Comparison of ENCODE assay signal across 27 cellular contexts in the genomic region with DNA sequence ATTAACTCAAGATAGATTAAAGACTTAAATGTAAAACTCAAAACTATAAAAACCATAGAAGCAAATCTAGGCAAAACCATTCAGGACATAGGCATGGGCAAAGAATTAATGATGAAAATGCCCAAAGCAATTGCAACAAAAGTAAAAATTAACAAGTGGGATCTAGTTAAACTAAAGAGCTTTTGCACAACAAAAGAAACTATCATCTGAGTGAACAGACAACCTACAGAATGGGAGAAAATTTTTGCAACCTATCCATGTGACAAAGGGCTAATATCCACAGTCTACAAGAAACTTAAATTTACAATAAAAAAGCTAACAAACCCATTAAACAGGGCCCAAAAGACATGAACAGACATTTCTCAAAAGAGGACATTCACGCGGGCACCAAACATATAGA.
"Had no signal": no experiment of that assay in that cellular context is flagged by ENCODE, and none has a peak within 500 bp of the region (broad histone marks: within the 10 kb centered on the region; RNA-seq: fewer than 3 reads in every experiment).

No MANE protein-coding gene starts in this region.

- H3K4me3 Mint-ChIP-seq: stimulated activated effector memory CD8-positive, alpha-beta T cell treated with anti-CD3 and anti-CD28 coated beads, Interleukin-12 subunit alpha, Interleukin-12 subunit beta, amount 100 ng/mL, for 72 hours; stimulated activated memory B cell treated with anti-CD40 and anti-IgM and Interleukin-4, amounts not matched to agents 10 μg/mL and 1 μg/mL and 100 μg/mL, for 72 hours; stimulated activated naive B cell treated with anti-CD40 and anti-IgM and Interleukin-4, amounts not matched to agents 10 μg/mL and 1 μg/mL and 100 μg/mL, for 72 hours; stimulated activated naive CD8-positive, alpha-beta T cell treated with anti-CD3 and anti-CD28 coated beads, Interleukin-15, amount 100 ng/mL, for 72 hours; stimulated activated naive CD8-positive, alpha-beta T cell treated with anti-CD3 and anti-CD28 coated beads, Interleukin-15, Interleukin-2, amounts not matched to agents 100 ng/mL and 50 ng/mL, for 24 hours; type B pancreatic cell had no signal

- H3K4me3 ChIP-seq: stomach, suprapubic skin, testis, thoracic aorta, thyroid gland, tibial artery, tibial nerve, transverse colon, upper lobe of left lung, upper lobe of right lung, uterus, vagina had no signal

- H3K27ac ChIP-seq: stomach, suprapubic skin, thoracic aorta, thyroid gland, tibial artery, tibial nerve, transverse colon, upper lobe of left lung, upper lobe of right lung, uterus, vagina had no signal

- H3K36me3 ChIP-seq: stomach, suprapubic skin, thoracic aorta, thyroid gland, tibial artery, tibial nerve, transverse colon, upper lobe of left lung, upper lobe of right lung, uterus, vagina had no signal

- H3K36me3 Mint-ChIP-seq: stimulated activated effector memory CD8-positive, alpha-beta T cell treated with anti-CD3 and anti-CD28 coated beads, Interleukin-12 subunit alpha, Interleukin-12 subunit beta, amount 100 ng/mL, for 72 hours; stimulated activated memory B cell treated with anti-CD40 and anti-IgM and Interleukin-4, amounts not matched to agents 10 μg/mL and 1 μg/mL and 100 μg/mL, for 72 hours; stimulated activated naive B cell treated with anti-CD40 and anti-IgM and Interleukin-4, amounts not matched to agents 10 μg/mL and 1 μg/mL and 100 μg/mL, for 72 hours; type B pancreatic cell had no signal

- H3K27me3 Mint-ChIP-seq: stimulated activated memory B cell treated with anti-CD40 and anti-IgM and Interleukin-4, amounts not matched to agents 10 μg/mL and 1 μg/mL and 100 μg/mL, for 72 hours; stimulated activated naive CD8-positive, alpha-beta T cell treated with anti-CD3 and anti-CD28 coated beads, Interleukin-15, amount 100 ng/mL, for 72 hours; type B pancreatic cell had no signal

- H3K4me1 Mint-ChIP-seq: stimulated activated effector memory CD8-positive, alpha-beta T cell treated with anti-CD3 and anti-CD28 coated beads, Interleukin-12 subunit alpha, Interleukin-12 subunit beta, amount 100 ng/mL, for 72 hours; stimulated activated memory B cell treated with anti-CD40 and anti-IgM and Interleukin-4, amounts not matched to agents 10 μg/mL and 1 μg/mL and 100 μg/mL, for 72 hours; stimulated activated naive B cell treated with anti-CD40 and anti-IgM and Interleukin-4, amounts not matched to agents 10 μg/mL and 1 μg/mL and 100 μg/mL, for 72 hours; stimulated activated naive CD8-positive, alpha-beta T cell treated with anti-CD3 and anti-CD28 coated beads, Interleukin-15, amount 100 ng/mL, for 72 hours had no signal

- ATAC-seq: stimulated activated effector memory CD8-positive, alpha-beta T cell treated with anti-CD3 and anti-CD28 coated beads, Interleukin-12 subunit alpha, Interleukin-12 subunit beta, amount 100 ng/mL, for 72 hours; stimulated activated memory B cell treated with anti-CD40 and anti-IgM and Interleukin-4, amounts not matched to agents 10 μg/mL and 1 μg/mL and 100 μg/mL, for 72 hours; stimulated activated naive B cell treated with anti-CD40 and anti-IgM and Interleukin-4, amounts not matched to agents 10 μg/mL and 1 μg/mL and 100 μg/mL, for 72 hours; stimulated activated naive CD8-positive, alpha-beta T cell treated with anti-CD3 and anti-CD28 coated beads, Interleukin-15, amount 100 ng/mL, for 72 hours; stimulated activated naive CD8-positive, alpha-beta T cell treated with anti-CD3 and anti-CD28 coated beads, Interleukin-15, Interleukin-2, amounts not matched to agents 100 U/mL and 50 U/mL, for 24 hours; upper lobe of right lung had no signal

- DNase-seq: stimulated activated CD4-positive, alpha-beta T cell treated with anti-CD3 and anti-CD28 coated beads, Interleukin-2, amount 100 ng/mL, for 48 hours; stimulated activated CD4-positive, alpha-beta T cell treated with anti-CD3 and anti-CD28 coated beads, Interleukin-4, amount 100 ng/mL, for 1 hour; stimulated activated CD4-positive, alpha-beta T cell treated with anti-CD3 and anti-CD28 coated beads, Interleukin-4, amount 100 ng/mL, for 24 hours; stimulated activated CD4-positive, alpha-beta T cell treated with anti-CD3 and anti-CD28 coated beads, Interleukin-4, amount 100 ng/mL, for 4 hours; stimulated activated naive B cell treated with anti-CD40 and anti-IgM and Interleukin-4, amounts not matched to agents 10 μg/mL and 1 μg/mL and 100 μg/mL, for 72 hours; stimulated activated naive CD4-positive, alpha-beta T cell; stimulated activated naive CD4-positive, alpha-beta T cell treated with Interleukin-2 at 50 U/mL for 16 hours; stimulated activated naive CD8-positive, alpha-beta T cell treated with anti-CD3 and anti-CD28 coated beads, Interleukin-15, amount 100 ng/mL, for 72 hours; stimulated activated naive CD8-positive, alpha-beta T cell treated with anti-CD3 and anti-CD28 coated beads, Interleukin-15, Interleukin-2, amounts not matched to agents 100 U/mL and 50 U/mL, for 24 hours; stomach; substantia nigra; testis; thyroid gland; tibial artery; transverse colon; trophoblast cell; upper lobe of left lung; upper lobe of right lung; uterus had no signal

- H3K9me3 ChIP-seq: stomach, suprapubic skin, testis, thoracic aorta, thyroid gland, tibial artery, tibial nerve, transverse colon, upper lobe of left lung, upper lobe of right lung, uterus, vagina had no signal

- H3K27ac Mint-ChIP-seq: stimulated activated effector memory CD8-positive, alpha-beta T cell treated with anti-CD3 and anti-CD28 coated beads, Interleukin-12 subunit alpha, Interleukin-12 subunit beta, amount 100 ng/mL, for 72 hours; stimulated activated memory B cell treated with anti-CD40 and anti-IgM and Interleukin-4, amounts not matched to agents 10 μg/mL and 1 μg/mL and 100 μg/mL, for 72 hours; stimulated activated naive B cell treated with anti-CD40 and anti-IgM and Interleukin-4, amounts not matched to agents 10 μg/mL and 1 μg/mL and 100 μg/mL, for 72 hours; stimulated activated naive CD8-positive, alpha-beta T cell treated with anti-CD3 and anti-CD28 coated beads, Interleukin-15, amount 100 ng/mL, for 72 hours; stimulated activated naive CD8-positive, alpha-beta T cell treated with anti-CD3 and anti-CD28 coated beads, Interleukin-15, Interleukin-2, amounts not matched to agents 100 ng/mL and 50 ng/mL, for 24 hours; type B pancreatic cell had no signal

- H3K9me3 Mint-ChIP-seq: stimulated activated effector memory CD8-positive, alpha-beta T cell treated with anti-CD3 and anti-CD28 coated beads, Interleukin-12 subunit alpha, Interleukin-12 subunit beta, amount 100 ng/mL, for 72 hours; stimulated activated memory B cell treated with anti-CD40 and anti-IgM and Interleukin-4, amounts not matched to agents 10 μg/mL and 1 μg/mL and 100 μg/mL, for 72 hours; stimulated activated naive CD8-positive, alpha-beta T cell treated with anti-CD3 and anti-CD28 coated beads, Interleukin-15, amount 100 ng/mL, for 72 hours; stimulated activated naive CD8-positive, alpha-beta T cell treated with anti-CD3 and anti-CD28 coated beads, Interleukin-15, Interleukin-2, amounts not matched to agents 100 ng/mL and 50 ng/mL, for 24 hours; type B pancreatic cell had no signal
